ENCODE assay signal across 10 cellular contexts in the genomic region with DNA sequence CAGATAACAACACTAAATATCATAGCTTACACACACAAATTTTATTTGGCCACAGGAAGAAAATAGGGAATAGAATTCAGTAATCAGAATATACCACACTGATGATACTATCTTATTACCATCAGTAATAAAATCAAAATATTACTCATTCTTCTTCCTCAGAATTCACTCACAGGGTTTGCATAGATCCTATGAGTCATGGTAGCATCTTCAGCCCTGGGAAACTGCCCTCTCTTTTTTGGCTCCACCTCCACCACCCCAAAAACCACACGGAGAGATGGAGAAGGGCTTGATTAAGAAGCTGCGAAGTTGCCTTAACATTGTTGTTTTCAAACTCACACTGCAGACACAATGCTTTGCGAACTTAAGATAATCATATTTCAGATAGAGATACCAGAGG.
DNase-seq lines count a peak whose midpoint lies in the region; ATAC-seq and TF ChIP-seq lines count a peak whose summit lies in the region.
"Had no signal": no experiment of that assay in that cellular context is flagged by ENCODE, and none has a peak within 500 bp of the region (broad histone marks: within the 10 kb centered on the region; RNA-seq: fewer than 3 reads in every experiment).

No MANE protein-coding gene starts in this region.

- TF ChIP-seq CTCF in AG10803 (conservative IDR thresholded peaks at IDR 0.05; ENCODE audit: low read length): no peak

- peak; percentile 94 for ATAC-seq in activated T-cell treated with anti-CD3 and anti-CD28 coated beads, Interleukin-2, amount 50 U/mL, for 4 hours
- ATAC-seq in HG03280 (IDR thresholded peaks at IDR 0.05; ENCODE audit: unreplicated experiment) (no peak), GM18511 (IDR thresholded peaks at IDR 0.05; ENCODE audit: unreplicated experiment) (no peak), GM18873 (IDR thresholded peaks at IDR 0.05; ENCODE audit: low FRiP score, unreplicated experiment) (no peak), HG03095 (IDR thresholded peaks at IDR 0.05; ENCODE audit: unreplicated experiment) (no peak)

- H3K27me3 ChIP-seq in MG63: no peaks in the 10 kb centered on the region
- H3K27me3 ChIP-seq: neutrophil had no signal

- no peaks in the 10 kb centered on the region for H3K36me3 ChIP-seq in MG63
- H3K36me3 ChIP-seq: neutrophil had no signal

- no peaks in the 10 kb centered on the region for H3K36me3 Mint-ChIP-seq in activated T-cell treated with anti-CD3 and anti-CD28 coated beads, Interleukin-2, amount 50 U/mL, for 4 hours (ENCODE audit: insufficient read depth)

- DNase-seq in AG10803 (ENCODE audit: low read depth) (peak; percentile 46), MG63 (peak; percentile 35), myocyte (ENCODE audit: low read depth) (peak; percentile 58)
- DNase-seq in activated T-cell treated with anti-CD3 and anti-CD28 coated beads, Interleukin-2, amount 50 U/mL, for 4 hours: peak; percentile 54

- H3K9me3 Mint-ChIP-seq in activated T-cell treated with anti-CD3 and anti-CD28 coated beads, Interleukin-2, amount 50 U/mL, for 4 hours: no peaks in the 10 kb centered on the region

- H3K4me1 Mint-ChIP-seq in activated T-cell treated with anti-CD3 and anti-CD28 coated beads, Interleukin-2, amount 50 U/mL, for 4 hours (ENCODE audit: low read depth): peaks cover 51% of the 10 kb centered on the region

- H3K4me3 ChIP-seq in AG10803 (ENCODE audit: low read length): no peak overlapping the region
- no peak overlapping the region for H3K4me3 ChIP-seq in MG63
- H3K4me3 ChIP-seq: SK-N-MC had no signal

- H3K27me3 Mint-ChIP-seq in activated T-cell treated with anti-CD3 and anti-CD28 coated beads, Interleukin-2, amount 50 U/mL, for 4 hours (ENCODE audit: low read depth): no peaks in the 10 kb centered on the region

- H3K9me3 ChIP-seq in MG63: no peaks in the 10 kb centered on the region
- H3K9me3 ChIP-seq: neutrophil had no signal

- peak overlapping the region; percentile 5 for H3K4me3 Mint-ChIP-seq in activated T-cell treated with anti-CD3 and anti-CD28 coated beads, Interleukin-2, amount 50 U/mL, for 4 hours

Comparison
In these comparisons a context has a peak if more than half of its experiments do, and no peak if none do; other contexts are left out.
1. ATAC-seq: peak in activated T-cell treated with anti-CD3 and anti-CD28 coated beads, Interleukin-2, amount 50 U/mL, for 4 hours (2 of 2); none in HG03280 (single experiment), GM18511 (single experiment), GM18873 (single experiment) and HG03095 (single experiment).
2. Peak in every context shown above with its lines, with median percentiles within 50 percentile points of each other: DNase-seq.